20 cellular contexts compared by ENCODE assay signal in the genomic region with DNA sequence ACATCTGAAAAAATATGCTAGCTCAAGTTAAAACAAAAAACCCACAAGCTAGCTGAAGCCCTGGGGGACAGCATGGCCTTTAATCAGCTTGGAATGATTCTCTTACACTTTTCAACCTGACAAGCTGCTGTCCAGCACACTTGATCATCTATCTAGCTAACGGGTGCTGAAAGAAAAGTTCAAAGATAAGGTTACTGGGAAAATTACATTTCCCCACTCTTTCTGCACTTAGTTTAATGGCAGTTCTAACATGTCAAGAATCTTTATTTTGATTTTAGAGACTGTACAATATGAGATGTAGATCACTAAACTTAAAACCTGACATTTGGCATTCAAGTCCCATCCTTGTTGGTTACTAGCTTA. TPM values are rescaled to one million over a fixed set of nuclear protein-coding genes. Genes with fewer than 3 reads are reported as not detected.
DNase-seq lines count a peak whose midpoint lies in the region; ATAC-seq, FAIRE-seq and TF ChIP-seq lines count a peak whose summit lies in the region.
"Had no signal": no experiment of that assay in that cellular context is flagged by ENCODE, and none has a peak within 500 bp of the region (broad histone marks: within the 10 kb centered on the region; RNA-seq: fewer than 3 reads in every experiment).

No MANE protein-coding gene starts in this region.

- no peak overlapping the region for H3K4me2 ChIP-seq in K562 (ENCODE audit: insufficient read depth, low read length)

- CTCF ChIA-PET in K562 (lab: Yijun Ruan, JAX; ENCODE audit: low intra/inter-chr PET ratio) = no interaction called here

- H3K79me2 ChIP-seq in K562 (ENCODE audit: control insufficient read depth, insufficient read depth, low read length) = no peaks in the 10 kb centered on the region

- H3K9me3 Mint-ChIP-seq in nephron = no peaks in the 10 kb centered on the region
- H3K9me3 Mint-ChIP-seq in HFFc6 = no peaks in the 10 kb centered on the region
- H3K9me3 Mint-ChIP-seq: mesothelial cell of epicardium had no signal

- POLR2A ChIA-PET in K562 (lab: Yijun Ruan, JAX) = interaction anchor here (1.8 kb wide), 1 partner anchor 13 kb away, joined by 4 read pairs; no protein-coding TSS in a partner anchor

- intact Hi-C loops in K562 (cut with micrococcal nuclease) = no loop called here

- WGBS in K562 (ENCODE audit: insufficient coverage, low coverage, missing lambda C conversion rate) = 33% methylated on average over 1 of the region's 1 CpG

- H3K4me1 Mint-ChIP-seq in nephron (peaks cover 50% of the 10 kb centered on the region), HFFc6 (ENCODE audit: low read depth) (peaks cover 43% of the 10 kb centered on the region)

- H3K4me1 ChIP-seq in K562 (replicated peaks in 1 of 2; ENCODE audit: control insufficient read depth in 2 of 2, insufficient read depth in 2 of 2, low read length in 2 of 2) = no peaks in the 10 kb centered on the region

- no TSS peak for BruUV-seq in K562 (replicated peaks; lab: Mats Ljungman, UMichigan)

- in situ Hi-C loops in K562 (cut with MboI) = no loop called here

- DNase-seq in COLO829 (ENCODE audit: low spot score) (peak; percentile 54), HTR-8/SVneo (ENCODE audit: insufficient read length, low spot score) (no peak), K562 (ENCODE audit: extremely low read depth in 1 of 4, low spot score in 3 of 4) (no peak), HFFc6 (no peak), OCI-M1 (lab: John Stamatoyannopoulos, UW) (no peak)
- DNase-seq in stimulated activated CD4-positive, alpha-beta T cell treated with anti-CD3 and anti-CD28 coated beads, Interleukin-15, amount 100 ng/mL, for 24 hours = no peak
- DNase-seq: activated CD4-positive, alpha-beta T cell treated with anti-CD3 and anti-CD28 coated beads for 4 hours; activated CD8-positive, alpha-beta memory T cell treated with anti-CD3 and anti-CD28 coated beads, Interleukin-2, amount 50 U/mL, for 4 hours; anterior cingulate cortex; DND-41; NCI-H1436; NCI-H524 treated with DMSO at 0.1 percent for 48 hours; posterior cingulate gyrus; stimulated activated naive CD4-positive, alpha-beta T cell treated with Interleukin-2 at 50 U/mL for 16 hours had no signal

- TF ChIP-seq POLR2A in K562 (conservative IDR thresholded peaks at IDR 0.05) = no peak

- H3K27ac ChIP-seq in K562 (ENCODE audit: extremely low read depth, low read depth, low read length) = no peak overlapping the region
- H3K27ac ChIP-seq: upper lobe of left lung had no signal

- ATAC-seq in K562 = no peak
- ATAC-seq: esophagus mucosa, Right ventricle myocardium inferior had no signal

- H3K27me3 Mint-ChIP-seq in nephron (ENCODE audit: low read depth) (no peaks in the 10 kb centered on the region), HFFc6 (ENCODE audit: insufficient read depth) (no peaks in the 10 kb centered on the region; the same call in 1 of the 2 replicates)

- H3K9me1 ChIP-seq in K562 (ENCODE audit: control insufficient read depth, insufficient read depth, low read length) = no peaks in the 10 kb centered on the region

- no peak overlapping the region for H3K4me3 Mint-ChIP-seq in nephron
- no peak overlapping the region for H3K4me3 Mint-ChIP-seq in HFFc6
- H3K4me3 Mint-ChIP-seq: mesothelial cell of epicardium had no signal

- peak; percentile 31 for FAIRE-seq in HTR-8/SVneo (lab: Jason Lieb, UNC)
- FAIRE-seq in K562 (lab: Jason Lieb, UNC) = no peak
- FAIRE-seq: TTC549 had no signal

- no peaks in the 10 kb centered on the region for H3K27me3 ChIP-seq in K562 (ENCODE audit: control insufficient read depth in 2 of 2, insufficient read depth in 2 of 2, low read length in 2 of 2)
- H3K27me3 ChIP-seq: upper lobe of left lung had no signal

- 0 out of 2 replicates have a peak, but pooled peaks cover under 1% of the 10 kb centered on the region for H4K20me1 ChIP-seq in K562 (replicated peaks; ENCODE audit: control insufficient read depth, insufficient read depth, low read length)

- H3K4me3 ChIP-seq in K562 = no peak overlapping the region
- H3K4me3 ChIP-seq: upper lobe of left lung had no signal

- H2AFZ ChIP-seq in K562 (ENCODE audit: low read depth, low read length) = no peak overlapping the region

- H3K9ac ChIP-seq in K562 (ENCODE audit: insufficient read depth in 1 of 2, low read depth in 2 of 2, low read length in 2 of 2) = no peak overlapping the region

- no peaks in the 10 kb centered on the region for H3K9me3 ChIP-seq in K562 (replicated peaks; ENCODE audit: control insufficient read depth, insufficient read depth, low read depth, low read length)
- H3K9me3 ChIP-seq: upper lobe of left lung had no signal

- no peak for TF ChIP-seq EP300 in K562 (IDR thresholded peaks at IDR 0.05; ENCODE audit: low read length)

- H3K27ac Mint-ChIP-seq in nephron = peak overlapping the region in 2 of 3 experiments; percentile 47 to 64
- H3K27ac Mint-ChIP-seq in HFFc6 = no peak overlapping the region
- H3K27ac Mint-ChIP-seq: mesothelial cell of epicardium had no signal

- H3K36me3 Mint-ChIP-seq in nephron (ENCODE audit: low read depth) (peaks cover 4% of the 10 kb centered on the region), HFFc6 (ENCODE audit: low read depth) (peaks cover 17% of the 10 kb centered on the region)

- TF ChIP-seq CTCF in K562 (IDR thresholded peaks at IDR 0.05 in 2 of 3, conservative IDR thresholded peaks at IDR 0.05 in 1 of 3; ENCODE audit: insufficient read depth in 2 of 3, low read depth in 1 of 3, low read length in 3 of 3) = no peak
- TF ChIP-seq CTCF in nephron (IDR thresholded peaks at IDR 0.05; ENCODE audit: unreplicated experiment in 3 of 3) = no peak
- TF ChIP-seq CTCF in HFFc6 (IDR thresholded peaks at IDR 0.05) = no peak

- peaks cover 40% of the 10 kb centered on the region; the same call in 2 of the 3 replicates for H3K36me3 ChIP-seq in K562 (ENCODE audit: control insufficient read depth, insufficient read depth, low read length)

- TF ChIP-seq RAD21 in K562 (CRISPR knock-in tag; conservative IDR thresholded peaks at IDR 0.05 in 1 of 2, IDR thresholded peaks at IDR 0.05 in 1 of 2) = no peak

TF ChIP-seq in K562, 482 proteins besides CTCF, POLR2A, EP300 and RAD21:
- TF ChIP-seq MEIS2 (IDR thresholded peaks at IDR 0.05; ENCODE audit: partially characterized antibody) (peak; percentile 53), HDAC1 (IDR thresholded peaks at IDR 0.05) (no peak)

RNA-seq across cellular contexts. Expression of a gene that starts 53.4 kb away (rescaled TPM):
- 54.9 and 167 TPM in 2 replicates for total RNA-seq in K562 (2011; cell fraction: chromatin; rRNA removed; ENCODE audit: low replicate concordance)
- total RNA-seq in K562 (2011; cell fraction: nucleolus; rRNA removed) = 25.5 and 35.5 TPM in 2 replicates
- 67.2 and 90.2 TPM in 2 replicates for total RNA-seq in K562 (2011; cell fraction: nucleoplasm; rRNA removed)
- total RNA-seq in K562 (2014; rRNA removed) (17.1 and 19.8 TPM in 2 replicates), K562 (2014; rRNA removed; fragmentation: Illumina TruSeq; extraction: Trizol) (30.6 and 33.8 TPM in 2 replicates), K562 (2015; rRNA removed; fragmentation: Illumina TruSeq; extraction: Trizol) (27.6 and 30.4 TPM in 2 replicates), K562 (2021) (27.4 and 27.5 TPM in 2 replicates)
- polyA plus RNA-seq in K562 (2011; rRNA removed) (22.7 and 29.7 TPM in 2 replicates), K562 (2014; fragmentation: Illumina TruSeq; extraction: Trizol) (20.3 and 22.2 TPM in 2 replicates), K562 (2014; fragmentation: Nextera tagmentation; extraction: Ambion mirVana) (10 to 100 TPM; 11.9 to 12.0 TPM), K562 (2014; rRNA removed) (16.7 and 19.0 TPM in 2 replicates)
- 7.7 and 11.9 TPM in 2 replicates for polyA plus RNA-seq in K562 (2011; cell fraction: cytosol; rRNA removed)
- 23.9 and 27.6 TPM in 2 replicates for polyA plus RNA-seq in K562 (2011; cell fraction: nucleus; rRNA removed)
- 12.6 and 13.5 TPM in 2 replicates for polyA plus RNA-seq in K562 (2012)
- 47.4 and 53.4 TPM in 2 replicates for polyA minus RNA-seq in K562 (2011; rRNA and poly(A)+ RNA removed)
- 10.5 and 13.9 TPM in 2 replicates for polyA minus RNA-seq in K562 (2011; cell fraction: cytosol; rRNA and poly(A)+ RNA removed)
- polyA minus RNA-seq in K562 (2011; cell fraction: nucleus; rRNA and poly(A)+ RNA removed) = 34.6 and 48.3 TPM in 2 replicates
- total RNA-seq in HFFc6 (2021; fragmentation: NEBNext Ultra II Directional; extraction: Animal tissue kit (Norgen Biotek cat#: 25700)) = 10 to 100 TPM; 34.3 to 46.6 (median 36.6) TPM

RNA-seq across cellular contexts. Expression of a gene that starts 59.5 kb away (rescaled TPM):
- 7.3 and 11.7 TPM in 2 replicates for total RNA-seq in K562 (2011; cell fraction: chromatin; rRNA removed; ENCODE audit: low replicate concordance)
- total RNA-seq in K562 (2011; cell fraction: nucleolus; rRNA removed) = 10.5 and 10.8 TPM in 2 replicates
- total RNA-seq in K562 (2011; cell fraction: nucleoplasm; rRNA removed) = 13.0 and 16.9 TPM in 2 replicates
- total RNA-seq in K562 (2014; rRNA removed) (41.7 and 49.7 TPM in 2 replicates), K562 (2014; rRNA removed; fragmentation: Illumina TruSeq; extraction: Trizol) (30.9 and 31.7 TPM in 2 replicates), K562 (2015; rRNA removed; fragmentation: Illumina TruSeq; extraction: Trizol) (30.3 and 31.4 TPM in 2 replicates), K562 (2021) (41.3 and 43.4 TPM in 2 replicates)
- polyA plus RNA-seq in K562 (2011; rRNA removed) (49.1 and 56.0 TPM in 2 replicates), K562 (2014; fragmentation: Illumina TruSeq; extraction: Trizol) (62.6 and 69.4 TPM in 2 replicates), K562 (2014; fragmentation: Nextera tagmentation; extraction: Ambion mirVana) (10 to 100 TPM; 18.1 to 32.6 TPM), K562 (2014; rRNA removed) (44.8 and 50.6 TPM in 2 replicates)
- polyA plus RNA-seq in K562 (2011; cell fraction: cytosol; rRNA removed) = 50.8 and 67.9 TPM in 2 replicates
- 34.3 and 45.6 TPM in 2 replicates for polyA plus RNA-seq in K562 (2011; cell fraction: nucleus; rRNA removed)
- 34.8 and 51.5 TPM in 2 replicates for polyA plus RNA-seq in K562 (2012)
- 24.5 and 32.5 TPM in 2 replicates for polyA minus RNA-seq in K562 (2011; rRNA and poly(A)+ RNA removed)
- 15.4 and 19.2 TPM in 2 replicates for polyA minus RNA-seq in K562 (2011; cell fraction: cytosol; rRNA and poly(A)+ RNA removed)
- 7.7 and 9.7 TPM in 2 replicates for polyA minus RNA-seq in K562 (2011; cell fraction: nucleus; rRNA and poly(A)+ RNA removed)
- total RNA-seq in HFFc6 (2021; fragmentation: NEBNext Ultra II Directional; extraction: Animal tissue kit (Norgen Biotek cat#: 25700)) = 10 to 100 TPM; 88.5 to 96.5 (median 93.0) TPM
